21 cellular contexts compared by ENCODE assay signal in the genomic region with DNA sequence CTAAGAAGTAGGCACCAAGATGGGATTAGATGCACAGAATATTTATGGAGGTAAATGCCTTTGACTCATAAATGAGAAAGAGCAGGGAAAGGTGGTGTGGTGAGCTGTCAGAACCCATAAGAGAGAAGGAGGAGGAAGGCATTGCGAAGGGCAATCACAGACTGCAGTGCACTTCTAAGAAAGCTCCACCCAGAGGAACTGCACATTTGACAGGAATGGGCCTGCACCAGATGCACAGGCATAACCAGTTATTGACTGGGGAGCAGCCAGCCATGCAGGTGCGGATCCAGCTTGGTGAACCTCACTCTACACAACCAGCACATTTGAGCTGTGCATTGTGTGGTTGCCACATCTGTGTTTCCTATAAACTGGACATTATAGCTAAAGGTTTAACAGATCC.
DNase-seq lines count a peak whose midpoint lies in the region; ATAC-seq, FAIRE-seq and TF ChIP-seq lines count a peak whose summit lies in the region.
"Had no signal": no experiment of that assay in that cellular context is flagged by ENCODE, and none has a peak within 500 bp of the region (broad histone marks: within the 10 kb centered on the region; RNA-seq: fewer than 3 reads in every experiment).

No MANE protein-coding gene starts in this region.

- no peak overlapping the region for H3K14ac ChIP-seq in H9 (ENCODE audit: insufficient read depth, low read length)

- H2BK15ac ChIP-seq in H9 (ENCODE audit: low read depth, low read length) = no peak overlapping the region

- no peak overlapping the region for H3K23ac ChIP-seq in H9 (ENCODE audit: insufficient read length, low read depth, low read length)

- WGBS in esophagus, 2 donors = 56 to 65% methylated on average over 2 of the region's 2 CpGs
- WGBS in prostate gland = 64% methylated on average over 2 of the region's 2 CpGs
- WGBS in H9 (ENCODE audit: extremely low coverage, insufficient read length, low lambda C conversion rate) = no CpG with 5 or more reads among the region's 2 CpGs

- no peak overlapping the region for H2AFZ ChIP-seq in H9 (ENCODE audit: low read length)

- no peak overlapping the region for H2BK12ac ChIP-seq in H9 (ENCODE audit: insufficient read length, low read depth, low read length)

- no peaks in the 10 kb centered on the region; a peak in 1 of 5 replicates for H3K9me3 Mint-ChIP-seq in H9

- no peak overlapping the region for H3K4me3 ChIP-seq in bronchial epithelial cell (ENCODE audit: low read depth, low read length)
- no peak overlapping the region for H3K4me3 ChIP-seq in esophagus (ENCODE audit: low read depth in 1 of 2, low read length in 2 of 2)
- H3K4me3 ChIP-seq in prostate gland = no peak overlapping the region
- H3K4me3 ChIP-seq: HAP-1 had no signal

- H3K27me3 ChIP-seq in bronchial epithelial cell (ENCODE audit: control insufficient read depth, insufficient read depth, low read length) (no peaks in the 10 kb centered on the region), esophagus (ENCODE audit: control insufficient read depth in 1 of 2, insufficient read depth in 2 of 2, low read length in 2 of 2) (no peaks in the 10 kb centered on the region), prostate gland (replicated peaks; ENCODE audit: insufficient read depth) (no peaks in the 10 kb centered on the region), H9 (ENCODE audit: insufficient read depth, low read length) (no peaks in the 10 kb centered on the region)
- H3K27me3 ChIP-seq: BE2C had no signal

- H3K27ac Mint-ChIP-seq in H9 = no peak overlapping the region
- H3K27ac Mint-ChIP-seq: CD4-positive, CD25-positive, alpha-beta regulatory T cell had no signal

- peak; percentile 47 for DNase-seq in bronchial epithelial cell (ENCODE audit: low read depth)
- peak; percentile 27 for DNase-seq in prostate gland (ENCODE audit: low spot score)
- peak; percentile 70 for DNase-seq in ureter (ENCODE audit: low spot score)
- no peak for DNase-seq in omental fat pad (ENCODE audit: low spot score)
- DNase-seq in GM10248 (ENCODE audit: extremely low spot score) = no peak
- no peak for DNase-seq in stimulated activated CD4-positive, alpha-beta T cell treated with anti-CD3 and anti-CD28 coated beads, Interleukin-15, amount 100 ng/mL, for 24 hours
- DNase-seq in H9 = no peak
- DNase-seq: ACHN; BE2C; CD4-positive, CD25-positive, alpha-beta regulatory T cell; CD8-positive, alpha-beta memory T cell; COR-L47; DMS 273 treated with DMSO at 0.1 percent for 48 hours; DMS53 had no signal

- H3K27ac ChIP-seq in esophagus (ENCODE audit: low read depth in 2 of 2, low read length in 1 of 2) = peak overlapping the region; percentile 8 to 42
- H3K27ac ChIP-seq in prostate gland = no peak overlapping the region
- no peak overlapping the region for H3K27ac ChIP-seq in H9 (ENCODE audit: insufficient read length, low read depth, low read length)

- POLR2A ChIA-PET in GM10248 (lab: Yijun Ruan, JAX) = no interaction called here

- no peaks in the 10 kb centered on the region for H4K20me1 ChIP-seq in H9 (ENCODE audit: control insufficient read depth, insufficient read depth, insufficient read length)

- no peak for FAIRE-seq in bronchial epithelial cell (lab: Jason Lieb, UNC)
- FAIRE-seq: A204.1, G401.6, GM12892, GM18507, H1 had no signal

- no peak overlapping the region for H3K4me3 Mint-ChIP-seq in H9
- H3K4me3 Mint-ChIP-seq: CD4-positive, CD25-positive, alpha-beta regulatory T cell; CD8-positive, alpha-beta memory T cell had no signal

- no peak overlapping the region for H3T11ph ChIP-seq in H9 (ENCODE audit: low read length)

- no peak overlapping the region for H2AK5ac ChIP-seq in H9 (ENCODE audit: insufficient read length, low read length)

- H3K4me1 Mint-ChIP-seq in H9 = no peaks in the 10 kb centered on the region
- H3K4me1 Mint-ChIP-seq: CD4-positive, CD25-positive, alpha-beta regulatory T cell; CD8-positive, alpha-beta memory T cell had no signal

- H3K4ac ChIP-seq in H9 (ENCODE audit: low read depth, low read length) = no peak overlapping the region

- no peaks in the 10 kb centered on the region for H3K79me1 ChIP-seq in H9 (ENCODE audit: insufficient read depth, low read depth, low read length, poor library complexity, severe bottlenecking)

- no peak overlapping the region for H3K56ac ChIP-seq in H9 (ENCODE audit: insufficient read length, low read depth, low read length)

- no peaks in the 10 kb centered on the region for H3K23me2 ChIP-seq in H9 (ENCODE audit: insufficient read length, low read depth, low read length, poor library complexity, severe bottlenecking)

- H3K4me2 ChIP-seq in H9 (ENCODE audit: insufficient read depth, insufficient read length, low read length) = no peak overlapping the region

- no peaks in the 10 kb centered on the region for H3K79me2 ChIP-seq in H9 (ENCODE audit: insufficient read depth, low read length)

- H2BK20ac ChIP-seq in H9 (ENCODE audit: low read depth, low read length, poor library complexity, severe bottlenecking) = no peak overlapping the region

- no peak for TF ChIP-seq CTCF in bronchial epithelial cell (IDR thresholded peaks at IDR 0.05; ENCODE audit: insufficient read depth, low read length, severe bottlenecking)
- TF ChIP-seq CTCF in prostate gland (IDR thresholded peaks at IDR 0.05) = no peak
- TF ChIP-seq CTCF in omental fat pad (IDR thresholded peaks at IDR 0.05) = no peak
- no peak for TF ChIP-seq CTCF in GM10248 (IDR thresholded peaks at IDR 0.05; ENCODE audit: control extremely low read depth, extremely low read depth, low read depth, missing control alignments)
- TF ChIP-seq CTCF in H9 (conservative IDR thresholded peaks at IDR 0.05) = no peak

- TF ChIP-seq POLR2A in prostate gland (IDR thresholded peaks at IDR 0.05) = no peak

- peaks cover 0 to 2% of the 10 kb centered on the region in 2 donors for H3K9me3 ChIP-seq in esophagus (ENCODE audit: control insufficient read depth in 2 of 2, insufficient read depth in 1 of 2, low read depth in 1 of 2, low read length in 1 of 2)
- H3K9me3 ChIP-seq in prostate gland = no peaks in the 10 kb centered on the region
- H3K9me3 ChIP-seq in H9 (ENCODE audit: control insufficient read depth, low read depth, low read length) = no peaks in the 10 kb centered on the region
- H3K9me3 ChIP-seq: BE2C, HAP-1 had no signal

- intact Hi-C loops in prostate gland (cut with DNase I) = no loop called here

- H3K36me3 ChIP-seq in bronchial epithelial cell (ENCODE audit: control insufficient read depth, insufficient read depth, low read length) (no peaks in the 10 kb centered on the region), esophagus (ENCODE audit: control insufficient read depth in 2 of 2, insufficient read depth in 2 of 2, low read length in 1 of 2) (no peaks in the 10 kb centered on the region), prostate gland (no peaks in the 10 kb centered on the region)
- H3K36me3 ChIP-seq: BE2C, HAP-1 had no signal

- no peak for ATAC-seq in omental fat pad (ENCODE audit: low FRiP score)

- no peaks in the 10 kb centered on the region for H3K36me3 Mint-ChIP-seq in H9 (ENCODE audit: insufficient read depth in 1 of 3, low read depth in 3 of 3)
- H3K36me3 Mint-ChIP-seq: CD4-positive, CD25-positive, alpha-beta regulatory T cell; CD8-positive, alpha-beta memory T cell had no signal

- no peaks in the 10 kb centered on the region; the same call in 1 of the 2 replicates for H3K27me3 Mint-ChIP-seq in H9 (ENCODE audit: low read depth)
- H3K27me3 Mint-ChIP-seq: CD4-positive, CD25-positive, alpha-beta regulatory T cell had no signal

- no peak overlapping the region for H2BK5ac ChIP-seq in H9 (ENCODE audit: insufficient read length, low read length)

- CTCF ChIA-PET in GM10248 (lab: Yijun Ruan, JAX) = interaction anchor here (1.0 to 1.3 kb wide), 2 partner anchors 597 to 601 kb away, joined by 3 to 5 read pairs; no protein-coding TSS in a partner anchor

- peaks cover 3% of the 10 kb centered on the region in 2 donors for H3K4me1 ChIP-seq in esophagus (ENCODE audit: control insufficient read depth in 2 of 2, insufficient read depth in 2 of 2, low read length in 1 of 2)
- no peaks in the 10 kb centered on the region for H3K4me1 ChIP-seq in prostate gland (replicated peaks)
- H3K4me1 ChIP-seq in H9 (ENCODE audit: insufficient read depth, low read length) = no peaks in the 10 kb centered on the region
- H3K4me1 ChIP-seq: BE2C, HAP-1 had no signal

- H3K18ac ChIP-seq in H9 (ENCODE audit: insufficient read length, low read depth, low read length) = no peak overlapping the region

- H4K5ac ChIP-seq in H9 (ENCODE audit: insufficient read length, low read depth, low read length) = no peak overlapping the region

- H4K91ac ChIP-seq in H9 (ENCODE audit: insufficient read length, low read depth, low read length) = no peak overlapping the region

- H4K8ac ChIP-seq in H9 (replicated peaks; ENCODE audit: insufficient read length, low read depth, low read length) = no peak overlapping the region

- no peak overlapping the region for H3K9ac ChIP-seq in H9 (ENCODE audit: extremely low read depth, insufficient read length, low read length)

- H2BK120ac ChIP-seq in H9 (ENCODE audit: low read depth, low read length, poor library complexity, severe bottlenecking) = no peak overlapping the region

Comparison
In these comparisons a context has a peak if more than half of its experiments do, and no peak if none do; other contexts are left out.
1. DNase-seq: peak in bronchial epithelial cell (single experiment), prostate gland (single experiment) and ureter (single experiment); none in omental fat pad (single experiment), GM10248 (single experiment), stimulated activated CD4-positive, alpha-beta T cell treated with anti-CD3 and anti-CD28 coated beads, Interleukin-15, amount 100 ng/mL, for 24 hours (single experiment) and H9 (single experiment).
2. H3K27ac ChIP-seq: peak in esophagus (2 of 2); none in prostate gland (0 of 2) and H9 (single experiment).